Comparison of ENCODE assay signal across 6 cellular contexts in the genomic region with DNA sequence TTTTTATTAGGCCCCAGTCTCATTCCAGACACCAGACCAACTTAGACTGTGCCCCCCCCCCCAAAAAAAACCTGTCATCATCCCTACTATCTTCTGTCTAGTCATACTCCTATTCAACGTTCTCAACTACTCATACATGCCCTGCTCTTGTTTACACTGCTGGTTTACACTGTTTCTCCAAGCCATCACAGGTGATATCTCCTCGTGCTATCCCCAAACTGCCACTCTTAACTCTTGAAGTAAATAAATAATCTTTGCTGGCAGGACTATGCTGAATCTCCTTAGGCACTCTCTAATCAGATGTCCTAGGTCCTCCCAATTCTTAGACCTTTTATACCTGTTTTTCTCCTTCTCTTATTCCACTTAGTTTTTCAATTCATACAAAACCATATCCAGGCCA. TPM values are rescaled to one million over a fixed set of nuclear protein-coding genes. Genes with fewer than 3 reads are reported as not detected.
A peak's percentile ranks its signal among the peaks of the same experiment; 100 is the strongest.
DNase-seq lines count a peak whose midpoint lies in the region; ATAC-seq and TF ChIP-seq lines count a peak whose summit lies in the region.
"Not testable (repeated sequence)": the region's sequence is repeated elsewhere in the genome, so short reads cannot be mapped to it uniquely, and the experiment has no call there.

No MANE protein-coding gene starts in this region.

- not testable (repeated sequence) for H3K36me3 Mint-ChIP-seq in CD4-positive, CD25-positive, alpha-beta regulatory T cell; activated T-cell treated with anti-CD3 and anti-CD28 coated beads, Interleukin-2, amount 50 U/mL, for 72 hours (ENCODE audit: insufficient read depth in 2 of 2); endothelial cell (ENCODE audit: low read depth, unreplicated experiment); nephron (ENCODE audit: low read depth)
- peaks cover 15% of the 10 kb centered on the region for H3K36me3 Mint-ChIP-seq in WTC11
- peaks cover 12% of the 10 kb centered on the region for H3K36me3 Mint-ChIP-seq in activated naive CD8-positive, alpha-beta T cell treated with anti-CD3 and anti-CD28 coated beads for 36 hours

- peak overlapping the region in 2 of 3 donors; percentile 25 to 85 for H3K27ac Mint-ChIP-seq in CD4-positive, CD25-positive, alpha-beta regulatory T cell
- H3K27ac Mint-ChIP-seq in WTC11 (peak overlapping the region; percentile 39; the same call in 1 of the 2 replicates), endothelial cell (ENCODE audit: unreplicated experiment) (peak overlapping the region; percentile 75)
- H3K27ac Mint-ChIP-seq in activated T-cell treated with anti-CD3 and anti-CD28 coated beads, Interleukin-2, amount 50 U/mL, for 72 hours = peak overlapping the region; percentile 4
- peak overlapping the region; percentile 20 for H3K27ac Mint-ChIP-seq in activated naive CD8-positive, alpha-beta T cell treated with anti-CD3 and anti-CD28 coated beads for 36 hours
- not testable (repeated sequence) for H3K27ac Mint-ChIP-seq in nephron

- not testable (repeated sequence) for TF ChIP-seq CTCF in WTC11 (IDR thresholded peaks at IDR 0.05); endothelial cell (IDR thresholded peaks at IDR 0.05; ENCODE audit: unreplicated experiment); nephron (IDR thresholded peaks at IDR 0.05; ENCODE audit: unreplicated experiment in 3 of 3)

- H3K9me3 Mint-ChIP-seq in CD4-positive, CD25-positive, alpha-beta regulatory T cell; activated T-cell treated with anti-CD3 and anti-CD28 coated beads, Interleukin-2, amount 50 U/mL, for 72 hours; activated naive CD8-positive, alpha-beta T cell treated with anti-CD3 and anti-CD28 coated beads for 36 hours; endothelial cell (ENCODE audit: unreplicated experiment); nephron: not testable (repeated sequence)
- H3K9me3 Mint-ChIP-seq in WTC11 = peaks cover 15% of the 10 kb centered on the region

- H3K27me3 Mint-ChIP-seq in CD4-positive, CD25-positive, alpha-beta regulatory T cell; WTC11 (ENCODE audit: low read depth); activated T-cell treated with anti-CD3 and anti-CD28 coated beads, Interleukin-2, amount 50 U/mL, for 72 hours (ENCODE audit: low read depth); activated naive CD8-positive, alpha-beta T cell treated with anti-CD3 and anti-CD28 coated beads for 36 hours; nephron (ENCODE audit: low read depth): not testable (repeated sequence)
- H3K27me3 Mint-ChIP-seq in endothelial cell (ENCODE audit: unreplicated experiment) = peaks cover 12% of the 10 kb centered on the region

- H3K27me3 ChIP-seq in CD4-positive, CD25-positive, alpha-beta regulatory T cell (ENCODE audit: control insufficient read depth, insufficient read depth, low read length) = not testable (repeated sequence)

- H3K9me3 ChIP-seq in CD4-positive, CD25-positive, alpha-beta regulatory T cell (ENCODE audit: control insufficient read depth in 2 of 2, low read length in 2 of 2) = not testable (repeated sequence)

- H3K4me3 ChIP-seq in CD4-positive, CD25-positive, alpha-beta regulatory T cell (ENCODE audit: low read depth, low read length) = not testable (repeated sequence)

- not testable (repeated sequence) for ATAC-seq in CD4-positive, CD25-positive, alpha-beta regulatory T cell (ENCODE audit: low read depth in 2 of 2); WTC11; activated T-cell treated with anti-CD3 and anti-CD28 coated beads, Interleukin-2, amount 50 U/mL, for 72 hours (replicated peaks in 1 of 2)

- peaks cover 26% of the 10 kb centered on the region for H3K4me1 ChIP-seq in CD4-positive, CD25-positive, alpha-beta regulatory T cell (ENCODE audit: control insufficient read depth, insufficient read depth, low read length, poor library complexity, severe bottlenecking)

- not testable (repeated sequence) for H3K36me3 ChIP-seq in CD4-positive, CD25-positive, alpha-beta regulatory T cell (ENCODE audit: control insufficient read depth, insufficient read depth, low read length)

- CTCF ChIA-PET in WTC11 (lab: Charles Lee) = not testable (repeated sequence)

- DNase-seq in CD4-positive, CD25-positive, alpha-beta regulatory T cell; WTC11 (ENCODE audit: low spot score); activated T-cell treated with anti-CD3 and anti-CD28 coated beads, Interleukin-2, amount 50 U/mL, for 72 hours; activated naive CD8-positive, alpha-beta T cell treated with anti-CD3 and anti-CD28 coated beads for 36 hours; endothelial cell (ENCODE audit: low spot score): not testable (repeated sequence)

- peaks cover 13 to 91% (median 54%) of the 10 kb centered on the region in 4 donors for H3K4me1 Mint-ChIP-seq in CD4-positive, CD25-positive, alpha-beta regulatory T cell
- H3K4me1 Mint-ChIP-seq in WTC11 (peaks cover 44% of the 10 kb centered on the region), endothelial cell (ENCODE audit: unreplicated experiment) (peaks cover 47% of the 10 kb centered on the region), nephron (peaks cover 54% of the 10 kb centered on the region)
- H3K4me1 Mint-ChIP-seq in activated T-cell treated with anti-CD3 and anti-CD28 coated beads, Interleukin-2, amount 50 U/mL, for 72 hours (ENCODE audit: low read depth) = peaks cover 73% of the 10 kb centered on the region
- H3K4me1 Mint-ChIP-seq in activated naive CD8-positive, alpha-beta T cell treated with anti-CD3 and anti-CD28 coated beads for 36 hours = peaks cover 64% of the 10 kb centered on the region

- H3K4me3 Mint-ChIP-seq in CD4-positive, CD25-positive, alpha-beta regulatory T cell = peak overlapping the region in 2 of 4 donors; percentile 35 to 82
- not testable (repeated sequence) for H3K4me3 Mint-ChIP-seq in WTC11; activated naive CD8-positive, alpha-beta T cell treated with anti-CD3 and anti-CD28 coated beads for 36 hours; endothelial cell (ENCODE audit: unreplicated experiment)
- peak overlapping the region in 1 of 2 donors; percentile 12 for H3K4me3 Mint-ChIP-seq in activated T-cell treated with anti-CD3 and anti-CD28 coated beads, Interleukin-2, amount 50 U/mL, for 72 hours
- H3K4me3 Mint-ChIP-seq in nephron = peak overlapping the region; percentile 5 to 29 (median 6)

- H3K27ac ChIP-seq in CD4-positive, CD25-positive, alpha-beta regulatory T cell (ENCODE audit: insufficient read depth, low read length, poor library complexity, severe bottlenecking) = not testable (repeated sequence)

- POLR2A ChIA-PET in WTC11 (lab: Charles Lee) = not testable (repeated sequence)

RNA-seq across cellular contexts. Expression of gene GGA3, which starts 4.2 kb away (rescaled TPM):
- 92.6 TPM for total RNA-seq in CD4-positive, CD25-positive, alpha-beta regulatory T cell
- 10 to 100 TPM in 3 of 4 donors, 1 to 10 TPM in 1; 8.0 to 17.2 (median 10.9) TPM for polyA plus RNA-seq in CD4-positive, CD25-positive, alpha-beta regulatory T cell
- total RNA-seq in WTC11 (2021) (54.5 to 66.9 TPM (median 62.7 TPM) in 3 replicates), endothelial cell (ENCODE audit: unreplicated experiment) (60.8 TPM)
- 10 to 100 TPM; 77.1 to 80.9 TPM for total RNA-seq in activated T-cell treated with anti-CD3 and anti-CD28 coated beads, Interleukin-2, amount 50 U/mL, for 72 hours
- total RNA-seq in activated naive CD8-positive, alpha-beta T cell treated with anti-CD3 and anti-CD28 coated beads for 36 hours = 10 to 100 TPM; 63.7 to 72.0 TPM

RNA-seq across cellular contexts. Expression of gene MRPS7, which starts 4.5 kb away (rescaled TPM):
- total RNA-seq in CD4-positive, CD25-positive, alpha-beta regulatory T cell = 32.3 TPM
- polyA plus RNA-seq in CD4-positive, CD25-positive, alpha-beta regulatory T cell = 100 to 1,000 TPM; 119 to 141 (median 120) TPM
- total RNA-seq in WTC11 (2021) (85.8 to 94.7 TPM (median 87.5 TPM) in 3 replicates), endothelial cell (ENCODE audit: unreplicated experiment) (63.4 TPM)
- 10 to 100 TPM; 42.8 to 43.0 TPM for total RNA-seq in activated T-cell treated with anti-CD3 and anti-CD28 coated beads, Interleukin-2, amount 50 U/mL, for 72 hours
- total RNA-seq in activated naive CD8-positive, alpha-beta T cell treated with anti-CD3 and anti-CD28 coated beads for 36 hours = 10 to 100 TPM; 93.5 to 96.9 TPM

RNA-seq across cellular contexts. Expression of gene MIF4GD, which starts 13.8 kb away (rescaled TPM):
- 35.7 TPM for total RNA-seq in CD4-positive, CD25-positive, alpha-beta regulatory T cell
- 100 to 1,000 TPM in 1 of 4 donors, 10 to 100 TPM in 3; 78.3 to 102 (median 89.4) TPM for polyA plus RNA-seq in CD4-positive, CD25-positive, alpha-beta regulatory T cell
- total RNA-seq in WTC11 (2021) (21.6 to 29.2 TPM (median 28.5 TPM) in 3 replicates), endothelial cell (ENCODE audit: unreplicated experiment) (15.7 TPM)
- total RNA-seq in activated T-cell treated with anti-CD3 and anti-CD28 coated beads, Interleukin-2, amount 50 U/mL, for 72 hours = 10 to 100 TPM; 63.1 to 67.9 TPM
- total RNA-seq in activated naive CD8-positive, alpha-beta T cell treated with anti-CD3 and anti-CD28 coated beads for 36 hours = 10 to 100 TPM; 35.3 to 38.1 TPM

RNA-seq across cellular contexts. Expression of gene SLC25A19, which starts 32.0 kb away (rescaled TPM):
- total RNA-seq in CD4-positive, CD25-positive, alpha-beta regulatory T cell = 24.9 TPM
- polyA plus RNA-seq in CD4-positive, CD25-positive, alpha-beta regulatory T cell = 10 to 100 TPM; 15.1 to 21.9 (median 19.0) TPM
- total RNA-seq in WTC11 (2021) (22.6 to 27.7 TPM (median 23.0 TPM) in 3 replicates), endothelial cell (ENCODE audit: unreplicated experiment) (2.9 TPM)
- total RNA-seq in activated T-cell treated with anti-CD3 and anti-CD28 coated beads, Interleukin-2, amount 50 U/mL, for 72 hours = 10 to 100 TPM; 39.9 to 59.3 TPM
- 100 to 1,000 TPM; 103 to 107 TPM for total RNA-seq in activated naive CD8-positive, alpha-beta T cell treated with anti-CD3 and anti-CD28 coated beads for 36 hours

RNA-seq across cellular contexts. Expression of gene NUP85, which starts 51.7 kb away (rescaled TPM):
- 79.5 TPM for total RNA-seq in CD4-positive, CD25-positive, alpha-beta regulatory T cell
- 10 to 100 TPM; 31.1 to 60.7 (median 44.3) TPM for polyA plus RNA-seq in CD4-positive, CD25-positive, alpha-beta regulatory T cell
- total RNA-seq in WTC11 (2021) (89.7 to 109 TPM (median 95.1 TPM) in 3 replicates), endothelial cell (ENCODE audit: unreplicated experiment) (83.9 TPM)
- total RNA-seq in activated T-cell treated with anti-CD3 and anti-CD28 coated beads, Interleukin-2, amount 50 U/mL, for 72 hours = 100 to 1,000 TPM in 1 of 2 donors, 10 to 100 TPM in 1; 88.3 to 114 TPM
- 100 to 1,000 TPM; 134 to 137 TPM for total RNA-seq in activated naive CD8-positive, alpha-beta T cell treated with anti-CD3 and anti-CD28 coated beads for 36 hours
